Comparison of ENCODE assay signal across 31 cellular contexts in genomic region chr15:45351229-45351628, GRCh38. TPM values are rescaled to one million over a fixed set of nuclear protein-coding genes. Genes with fewer than 3 reads are reported as not detected.
DNase-seq lines count a peak whose midpoint lies in the region; ATAC-seq, FAIRE-seq and TF ChIP-seq lines count a peak whose summit lies in the region.
"Had no signal": no experiment of that assay in that cellular context is flagged by ENCODE, and none has a peak within 500 bp of the region (broad histone marks: within the 10 kb centered on the region; RNA-seq: fewer than 3 reads in every experiment).

No MANE protein-coding gene starts in this region.

- no peak for TF ChIP-seq EP300 in H1 (IDR thresholded peaks at IDR 0.05; ENCODE audit: borderline replicate concordance in 1 of 2, low read depth in 2 of 2, low read length in 2 of 2)

- H4K8ac ChIP-seq in H1 (ENCODE audit: extremely low read depth, insufficient read depth, low read length) = no peak overlapping the region

- H3K9ac ChIP-seq in KMS-11 = no peak overlapping the region
- H3K9ac ChIP-seq in H1 (replicated peaks in 1 of 4; ENCODE audit: extremely low read depth in 1 of 4, low read depth in 3 of 4, low read length in 3 of 4) = no peak overlapping the region

- H3K56ac ChIP-seq in H1 (replicated peaks; ENCODE audit: insufficient read length, low read depth, low read length) = no peak overlapping the region

- H3K36me3 ChIP-seq in KMS-11 (ENCODE audit: insufficient read depth) = no peaks in the 10 kb centered on the region
- H3K36me3 ChIP-seq in H1 (ENCODE audit: control insufficient read depth in 2 of 4, insufficient read depth in 4 of 4, low read length in 3 of 4) = no peaks in the 10 kb centered on the region
- H3K36me3 ChIP-seq: BE2C, MG63, SJSA1 had no signal

- H3K27me3 ChIP-seq in KMS-11 (ENCODE audit: insufficient read depth, low read depth) = no peaks in the 10 kb centered on the region
- H3K27me3 ChIP-seq in H1 (replicated peaks in 1 of 4; ENCODE audit: control insufficient read depth in 3 of 4, extremely low read depth in 1 of 4, insufficient read depth in 3 of 4, low read length in 3 of 4) = no peaks in the 10 kb centered on the region
- H3K27me3 ChIP-seq: MG63 had no signal

- no peak overlapping the region for H2BK120ac ChIP-seq in H1 (replicated peaks; ENCODE audit: low read depth, low read length)

- DNase-seq in NOMO-1 treated with DMSO at 0.1 percent for 48 hours (lab: John Stamatoyannopoulos, UW; ENCODE audit: unreplicated experiment) (peak; percentile 31), NOMO-1 treated with dmso at 0.1 percent for 144 hours (lab: John Stamatoyannopoulos, UW; ENCODE audit: unreplicated experiment) (no peak), OCI-M1 (lab: John Stamatoyannopoulos, UW) (peak; percentile 35), H1 (ENCODE audit: low read depth in 1 of 2, low spot score in 2 of 2) (no peak), LoVo (ENCODE audit: low spot score) (no peak)
- DNase-seq: 8988T; ACHN; BE2C; CD8-positive, alpha-beta memory T cell; DMS 273 treated with DMSO at 0.1 percent for 48 hours; DMS79; EL; GF-D8; H7; MG63; NCI-H1092 treated with DMSO at 0.1 percent for 48 hours; NCI-H1436; NCI-H187; NCI-H2081 treated with DMSO at 0.1 percent for 48 hours; NCI-H2171 treated with DMSO at 0.1 percent for 48 hours; NCI-H345; NCI-H524; NCI-H774; NK-92 treated with Interleukin-12 subunit alpha and Interleukin-12 subunit beta, amount 100 ng/mL, for 24 hours; PC-3; T-helper 9 cell had no signal

- H4K20me1 ChIP-seq in KMS-11 (ENCODE audit: insufficient read depth) (no peaks in the 10 kb centered on the region), H1 (replicated peaks in 1 of 2; ENCODE audit: control insufficient read depth in 1 of 2, insufficient read depth in 2 of 2, low read length in 2 of 2) (no peaks in the 10 kb centered on the region)

- H3K23ac ChIP-seq in H1 (ENCODE audit: insufficient read length) = no peak overlapping the region

- TF ChIP-seq CTCF in KMS-11 (conservative IDR thresholded peaks at IDR 0.05; ENCODE audit: low read depth, low read length) = no peak
- no peak for TF ChIP-seq CTCF in H1 (IDR thresholded peaks at IDR 0.05; ENCODE audit: control extremely low read depth in 1 of 3, insufficient read depth in 1 of 3, low read depth in 1 of 3, low read length in 3 of 3)

- H3K23me2 ChIP-seq in H1 (ENCODE audit: low read depth, low read length) = no peaks in the 10 kb centered on the region

- H2BK12ac ChIP-seq in H1 (ENCODE audit: low read depth, low read length) = no peak overlapping the region

- no peak overlapping the region for H2BK20ac ChIP-seq in H1 (ENCODE audit: low read length)

- no peak overlapping the region for H3K18ac ChIP-seq in H1 (ENCODE audit: extremely low read depth, low read length)

- H3K4ac ChIP-seq in H1 (replicated peaks; ENCODE audit: insufficient read length, low read depth, low read length) = no peak overlapping the region

- H3K4me1 ChIP-seq in KMS-11 (ENCODE audit: low read depth, poor library complexity, severe bottlenecking) (peaks cover 9% of the 10 kb centered on the region), H1 (replicated peaks in 1 of 4; ENCODE audit: control insufficient read depth in 3 of 4, insufficient read depth in 4 of 4, low read length in 3 of 4) (no peaks in the 10 kb centered on the region)
- H3K4me1 ChIP-seq: SJSA1 had no signal

- H2BK5ac ChIP-seq in H1 (ENCODE audit: low read depth, low read length) = no peak overlapping the region

- TF ChIP-seq POLR2A in H1 (IDR thresholded peaks at IDR 0.05; ENCODE audit: control extremely low read depth in 1 of 2, low read depth in 2 of 2, low read length in 2 of 2) = no peak

- no peak overlapping the region for H2BK15ac ChIP-seq in H1 (ENCODE audit: low read length)

- TF ChIP-seq RAD21 in H1 (IDR thresholded peaks at IDR 0.05 in 1 of 2, conservative IDR thresholded peaks at IDR 0.05 in 1 of 2; ENCODE audit: low read depth in 2 of 2, low read length in 2 of 2) = no peak

- peak overlapping the region; percentile 17; the same call in 1 of the 2 replicates for H2AFZ ChIP-seq in KMS-11 (ENCODE audit: low read depth)
- peak overlapping the region; percentile 55; the same call in 1 of the 2 replicates for H2AFZ ChIP-seq in H1 (ENCODE audit: low read length)

- H3K4me2 ChIP-seq in KMS-11 = no peak overlapping the region
- no peak overlapping the region for H3K4me2 ChIP-seq in H1 (ENCODE audit: insufficient read depth in 1 of 2, low read depth in 2 of 2, low read length in 2 of 2)

- ATAC-seq in HG03196 (IDR thresholded peaks at IDR 0.05; ENCODE audit: unreplicated experiment) (no peak), HG02973 (IDR thresholded peaks at IDR 0.05; ENCODE audit: unreplicated experiment) (no peak)
- ATAC-seq: PC-3 had no signal

- FAIRE-seq in H1 (lab: Jason Lieb, UNC) = no peak

- H3K4me3 ChIP-seq in KMS-11 (IDR thresholded peaks at IDR 0.05; ENCODE audit: insufficient read depth, low read depth, low read length) (no peak overlapping the region), H1 (ENCODE audit: extremely low read depth in 1 of 4, insufficient read depth in 2 of 4, low read depth in 3 of 4, low read length in 4 of 4) (no peak overlapping the region)
- H3K4me3 ChIP-seq: MG63, SJSA1 had no signal

- no peaks in the 10 kb centered on the region for H3K79me1 ChIP-seq in H1 (ENCODE audit: low read depth, low read length)

- no peak overlapping the region for H3K27ac ChIP-seq in KMS-11
- no peak overlapping the region for H3K27ac ChIP-seq in H1 (ENCODE audit: low read depth, low read length)
- H3K27ac ChIP-seq: HL-60, SJSA1 had no signal

- POLR2A ChIA-PET in H1 (lab: Charles Lee; ENCODE audit: partially characterized antibody) = no interaction called here

- no peak overlapping the region for H3K14ac ChIP-seq in H1 (ENCODE audit: insufficient read length)

- H3K79me2 ChIP-seq in KMS-11 (ENCODE audit: insufficient read depth, low read depth) (no peaks in the 10 kb centered on the region), H1 (ENCODE audit: control insufficient read depth in 1 of 2, insufficient read depth in 2 of 2, low read length in 2 of 2) (no peaks in the 10 kb centered on the region)

- CTCF ChIA-PET in H1 (lab: Charles Lee; ENCODE audit: partially characterized antibody) = no interaction called here

- no peak overlapping the region for H2AK5ac ChIP-seq in H1 (ENCODE audit: low read depth, low read length)

- 0 out of 4 replicates have a peak, but pooled peaks cover 0 to 2% of the 10 kb centered on the region in 2 experiments for H3K9me3 ChIP-seq in H1 (ENCODE audit: insufficient read depth in 2 of 2, low read depth in 1 of 2, low read length in 1 of 2)
- H3K9me3 ChIP-seq: BE2C, MG63, SJSA1 had no signal

- no peak overlapping the region for H4K91ac ChIP-seq in H1 (replicated peaks; ENCODE audit: insufficient read length, low read length)

- no peak overlapping the region for H4K5ac ChIP-seq in H1 (ENCODE audit: insufficient read length, low read depth, low read length)

- WGBS in H1 (ENCODE audit: extremely low coverage in 1 of 2, insufficient coverage in 1 of 2, insufficient read length in 1 of 2, insufficient replicate concordance in 2 of 2, low coverage in 1 of 2, low lambda C conversion rate in 2 of 2, missing lambda C conversion rate in 1 of 2), 2 experiments = 82% methylated on average over 2 of the region's 2 CpGs; no CpG with 5 or more reads in 1 of the 2 experiments

TF ChIP-seq in H1, 55 proteins besides CTCF, POLR2A, EP300 and RAD21:
- TF ChIP-seq HDAC6 (IDR thresholded peaks at IDR 0.05; ENCODE audit: low read depth, low read length) (no peak), RBBP5 (IDR thresholded peaks at IDR 0.05; ENCODE audit: borderline replicate concordance, low read depth, low read length) (no peak), KDM5A (IDR thresholded peaks at IDR 0.05; ENCODE audit: low read length) (no peak), KDM4A (IDR thresholded peaks at IDR 0.05; ENCODE audit: low read depth, low read length, severe bottlenecking) (no peak), MAX (IDR thresholded peaks at IDR 0.05) (no peak), ZNF274 (IDR thresholded peaks at IDR 0.05; ENCODE audit: borderline replicate concordance, extremely low read depth, low read length) (no peak), SP4 (IDR thresholded peaks at IDR 0.05; ENCODE audit: low read length) (no peak), FOSL1 (IDR thresholded peaks at IDR 0.05; ENCODE audit: insufficient read depth, low read depth, low read length) (no peak), CREB1 (IDR thresholded peaks at IDR 0.05) (no peak), TAF1 (IDR thresholded peaks at IDR 0.05; ENCODE audit: low read depth, low read length) (no peak), MAFK (IDR thresholded peaks at IDR 0.05; ENCODE audit: low read depth, low read length) (no peak), GABPA (IDR thresholded peaks at IDR 0.05; ENCODE audit: borderline replicate concordance, insufficient read depth, low read length) (no peak), CHD1 (IDR thresholded peaks at IDR 0.05; ENCODE audit: low read depth, low read length) (no peak), TBP (IDR thresholded peaks at IDR 0.05; ENCODE audit: low read depth, low read length) (no peak), POU5F1 (IDR thresholded peaks at IDR 0.05; ENCODE audit: low read depth, low read length) (no peak), CEBPB (IDR thresholded peaks at IDR 0.05; ENCODE audit: low read depth, low read length) (no peak), SIN3A (conservative IDR thresholded peaks at IDR 0.05 in 1 of 2, IDR thresholded peaks at IDR 0.05 in 1 of 2; ENCODE audit: low read depth in 1 of 2, low read length in 2 of 2) (no peak), HDAC2 (IDR thresholded peaks at IDR 0.05; ENCODE audit: borderline replicate concordance in 1 of 2, low read depth in 2 of 2, low read length in 2 of 2) (no peak)

RNA-seq across cellular contexts. Expression of gene GATM, which starts 27.1 kb away (rescaled TPM):
- total RNA-seq in H1 (2021; fragmentation: NEBNext Ultra II Directional; extraction: Animal tissue kit (Norgen Biotek cat#: 25700)) = 10.0 and 10.2 TPM in 2 replicates
- 13.5 and 15.1 TPM in 2 replicates for polyA plus RNA-seq in H1 (2011; rRNA removed)
- 19.1 TPM for polyA plus RNA-seq in H1 (2011; cell fraction: cytosol; rRNA removed)
- 12.6 TPM for polyA plus RNA-seq in H1 (2011; cell fraction: nucleus; rRNA removed)
- polyA plus RNA-seq in H1 (2012, experiment 1 of 2) = 9.0 to 12.4 TPM (median 10.1 TPM) in 4 replicates
- 3.4 TPM for polyA plus RNA-seq in H1 (2012, experiment 2 of 2)
- polyA plus RNA-seq in H1 (2013, experiment 1 of 2) = 8.9 TPM
- 9.0 TPM for polyA plus RNA-seq in H1 (2013, experiment 2 of 2)
- 15.5 and 22.0 TPM in 2 replicates for polyA minus RNA-seq in H1 (2011; rRNA and poly(A)+ RNA removed)
- 8.5 TPM for polyA minus RNA-seq in H1 (2011; cell fraction: cytosol; rRNA and poly(A)+ RNA removed)
- polyA minus RNA-seq in H1 (2011; cell fraction: nucleus; rRNA and poly(A)+ RNA removed) = 17.3 TPM
- total RNA-seq: SJSA1 had no signal

Comparison
In these comparisons a context has a peak if more than half of its experiments do, and no peak if none do; other contexts are left out.
1. DNase-seq: peak in NOMO-1 treated with DMSO at 0.1 percent for 48 hours (single experiment) and OCI-M1 (single experiment); none in NOMO-1 treated with dmso at 0.1 percent for 144 hours (single experiment), H1 (0 of 2) and LoVo (single experiment).